In the genomic region with DNA sequence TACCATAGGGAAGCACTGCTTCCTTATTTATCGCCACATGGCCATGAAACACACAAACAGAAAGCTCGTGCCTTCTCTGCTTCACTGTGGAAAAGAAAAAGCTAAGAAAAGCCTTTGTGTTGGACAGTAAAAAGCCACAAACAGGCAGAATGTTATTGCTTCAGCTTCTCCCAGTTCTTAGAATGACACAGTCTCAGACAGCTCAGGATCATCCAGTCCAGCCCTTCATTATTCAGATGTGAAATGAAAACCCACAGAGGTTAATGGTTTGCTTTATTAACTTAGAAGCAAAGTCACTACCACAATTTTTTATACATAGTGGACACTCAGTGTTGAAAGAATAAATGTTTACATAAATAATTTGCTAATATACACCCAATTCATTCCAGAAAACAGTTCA, we compare ENCODE assay signal across 15 cellular contexts.
DNase-seq lines count a peak whose midpoint lies in the region; ATAC-seq and TF ChIP-seq lines count a peak whose summit lies in the region.
"Had no signal": no experiment of that assay in that cellular context is flagged by ENCODE, and none has a peak within 500 bp of the region (broad histone marks: within the 10 kb centered on the region; RNA-seq: fewer than 3 reads in every experiment).

No MANE protein-coding gene starts in this region.

- TF ChIP-seq CTCF in brain microvascular endothelial cell (IDR thresholded peaks at IDR 0.05; ENCODE audit: low read depth, low read length, missing control alignments) = no peak
- no peak for TF ChIP-seq CTCF in prostate gland (IDR thresholded peaks at IDR 0.05)

- H3K36me3 ChIP-seq in brain microvascular endothelial cell (replicated peaks) (no peaks in the 10 kb centered on the region), prostate gland (no peaks in the 10 kb centered on the region)

- DNase-seq in fibroblast of peridontal ligament (ENCODE audit: extremely low read depth) (peak; percentile 3), brain microvascular endothelial cell (no peak), prostate gland (ENCODE audit: low spot score) (no peak), activated gamma-delta T cell (lab: John Stamatoyannopoulos, UW) (no peak), GOT3 (lab: John Stamatoyannopoulos, UW) (no peak)
- DNase-seq: activated CD4-positive, CD25-positive, alpha-beta regulatory T cell; amniotic stem cell; cortex of kidney; NCI-H82; stimulated activated CD4-positive, alpha-beta T cell treated with anti-CD3 and anti-CD28 coated beads, Interleukin-4, amount 100 ng/mL, for 1 hour; stimulated activated naive CD8-positive, alpha-beta T cell treated with anti-CD3 and anti-CD28 coated beads, Interleukin-15, Interleukin-2, amounts not matched to agents 100 U/mL and 50 U/mL, for 24 hours had no signal

- in situ Hi-C loops in brain microvascular endothelial cell (cut with HindIII; ENCODE audit: low pct_ligation_motif_present, low sequenced_read_pairs) = no loop called here

- 73% methylated on average over 2 of the region's 2 CpGs for WGBS in prostate gland

- ATAC-seq in GM18511 (IDR thresholded peaks at IDR 0.05; ENCODE audit: unreplicated experiment) = peak; percentile 75
- ATAC-seq in GM21447 (IDR thresholded peaks at IDR 0.05; ENCODE audit: unreplicated experiment) = peak; percentile 79
- ATAC-seq in HG03175 (IDR thresholded peaks at IDR 0.05; ENCODE audit: unreplicated experiment) = peak; percentile 66
- ATAC-seq: stimulated activated naive CD8-positive, alpha-beta T cell treated with anti-CD3 and anti-CD28 coated beads, Interleukin-15, Interleukin-2, amounts not matched to agents 100 U/mL and 50 U/mL, for 24 hours had no signal

- H3K4me1 ChIP-seq in prostate gland (replicated peaks) = no peaks in the 10 kb centered on the region

- intact Hi-C loops in prostate gland (cut with DNase I) = no loop called here

- no peak overlapping the region for H3K4me3 ChIP-seq in brain microvascular endothelial cell (ENCODE audit: low read depth, low read length)
- no peak overlapping the region for H3K4me3 ChIP-seq in prostate gland
- H3K4me3 ChIP-seq: SK-N-MC had no signal

- H3K27ac ChIP-seq in brain microvascular endothelial cell (no peak overlapping the region), prostate gland (no peak overlapping the region)
- H3K27ac ChIP-seq: SK-N-MC had no signal

- no peak for TF ChIP-seq POLR2A in prostate gland (IDR thresholded peaks at IDR 0.05)

- no peaks in the 10 kb centered on the region for H3K27me3 ChIP-seq in brain microvascular endothelial cell (replicated peaks)
- H3K27me3 ChIP-seq in prostate gland (replicated peaks; ENCODE audit: insufficient read depth) = no peaks in the 10 kb centered on the region

- no peaks in the 10 kb centered on the region for H3K9me3 ChIP-seq in prostate gland
